In genomic region chr15:45165536-45165935, GRCh38 we compare ENCODE assay signal across 10 cellular contexts. TPM values are rescaled to one million over a fixed set of nuclear protein-coding genes. Genes with fewer than 3 reads are reported as not detected.
A peak's percentile ranks its signal among the peaks of the same experiment; 100 is the strongest.
DNase-seq lines count a peak whose midpoint lies in the region; ATAC-seq and TF ChIP-seq lines count a peak whose summit lies in the region.
"Had no signal": no experiment of that assay in that cellular context is flagged by ENCODE, and none has a peak within 500 bp of the region (broad histone marks: within the 10 kb centered on the region; RNA-seq: fewer than 3 reads in every experiment).

No MANE protein-coding gene starts in this region.

- H3K27me3 ChIP-seq in BE2C: no peaks in the 10 kb centered on the region

- peaks cover 30% of the 10 kb centered on the region for H3K4me1 ChIP-seq in BE2C

- H3K36me3 Mint-ChIP-seq in activated naive CD4-positive, alpha-beta T cell treated with anti-CD3 and anti-CD28 coated beads, Interleukin-2, amount 10 ng/mL, durations not matched to agents 7 days and 5 days: no peaks in the 10 kb centered on the region
- H3K36me3 Mint-ChIP-seq in activated T-helper 17 cell treated with anti-CD3 and anti-CD28 coated beads, Interleukin-2, amount 50 U/mL, for 72 hours (ENCODE audit: low read depth): peaks cover 44% of the 10 kb centered on the region
- H3K36me3 Mint-ChIP-seq in type B pancreatic cell: no peaks in the 10 kb centered on the region

- DNase-seq in activated naive CD4-positive, alpha-beta T cell treated with anti-CD3 and anti-CD28 coated beads, Interleukin-2, amount 10 ng/mL, durations not matched to agents 7 days and 5 days: no peak
- DNase-seq in activated naive CD4-positive, alpha-beta T cell treated with Interleukin-2 at 50 U/mL for 16 hours: no peak
- DNase-seq in myocyte (ENCODE audit: low read depth): peak; percentile 19
- DNase-seq in type B pancreatic cell (ENCODE audit: extremely low spot score, unreplicated experiment): no peak
- no peak for DNase-seq in NCI-H524 (lab: John Stamatoyannopoulos, UW)
- DNase-seq in BE2C: no peak
- no peak for DNase-seq in left lobe of liver (ENCODE audit: low spot score)
- DNase-seq: NCI-H526 had no signal

- peak overlapping the region; percentile 74 for H3K4me3 Mint-ChIP-seq in activated naive CD4-positive, alpha-beta T cell treated with anti-CD3 and anti-CD28 coated beads, Interleukin-2, amount 10 ng/mL, durations not matched to agents 7 days and 5 days
- H3K4me3 Mint-ChIP-seq in activated T-helper 17 cell treated with anti-CD3 and anti-CD28 coated beads, Interleukin-2, amount 50 U/mL, for 72 hours: peak overlapping the region; percentile 76
- peak overlapping the region; percentile 71 for H3K4me3 Mint-ChIP-seq in type B pancreatic cell

- H3K9me3 Mint-ChIP-seq in activated naive CD4-positive, alpha-beta T cell treated with anti-CD3 and anti-CD28 coated beads, Interleukin-2, amount 10 ng/mL, durations not matched to agents 7 days and 5 days: no peaks in the 10 kb centered on the region
- H3K9me3 Mint-ChIP-seq in activated T-helper 17 cell treated with anti-CD3 and anti-CD28 coated beads, Interleukin-2, amount 50 U/mL, for 72 hours: no peaks in the 10 kb centered on the region
- no peaks in the 10 kb centered on the region for H3K9me3 Mint-ChIP-seq in type B pancreatic cell

- peaks cover 21% of the 10 kb centered on the region for H3K4me1 Mint-ChIP-seq in activated naive CD4-positive, alpha-beta T cell treated with anti-CD3 and anti-CD28 coated beads, Interleukin-2, amount 10 ng/mL, durations not matched to agents 7 days and 5 days
- peaks cover 5% of the 10 kb centered on the region for H3K4me1 Mint-ChIP-seq in activated T-helper 17 cell treated with anti-CD3 and anti-CD28 coated beads, Interleukin-2, amount 50 U/mL, for 72 hours
- H3K4me1 Mint-ChIP-seq in type B pancreatic cell (ENCODE audit: unreplicated experiment): peaks cover 10% of the 10 kb centered on the region

- no peaks in the 10 kb centered on the region for H3K9me3 ChIP-seq in BE2C

- H3K36me3 ChIP-seq in BE2C: peaks cover 11% of the 10 kb centered on the region

- H3K27me3 Mint-ChIP-seq in activated naive CD4-positive, alpha-beta T cell treated with anti-CD3 and anti-CD28 coated beads, Interleukin-2, amount 10 ng/mL, durations not matched to agents 7 days and 5 days: no peaks in the 10 kb centered on the region
- no peaks in the 10 kb centered on the region for H3K27me3 Mint-ChIP-seq in activated T-helper 17 cell treated with anti-CD3 and anti-CD28 coated beads, Interleukin-2, amount 50 U/mL, for 72 hours
- H3K27me3 Mint-ChIP-seq in type B pancreatic cell: no peaks in the 10 kb centered on the region

- H3K4me3 ChIP-seq in BE2C (ENCODE audit: low read depth, low read length): no peak overlapping the region

- H3K27ac Mint-ChIP-seq in activated naive CD4-positive, alpha-beta T cell treated with anti-CD3 and anti-CD28 coated beads, Interleukin-2, amount 10 ng/mL, durations not matched to agents 7 days and 5 days: peak overlapping the region; percentile 83
- peak overlapping the region; percentile 68 for H3K27ac Mint-ChIP-seq in activated T-helper 17 cell treated with anti-CD3 and anti-CD28 coated beads, Interleukin-2, amount 50 U/mL, for 72 hours
- peak overlapping the region; percentile 74 for H3K27ac Mint-ChIP-seq in type B pancreatic cell

- CTCF ChIA-PET in activated naive CD4-positive, alpha-beta T cell treated with anti-CD3 and anti-CD28 coated beads, Interleukin-2, amount 10 ng/mL, durations not matched to agents 7 days and 5 days (lab: Charles Lee): interaction anchor here (1.1 to 11.0 kb wide), 2 partner anchors 38 to 47 kb away, joined by 3 to 151 read pairs; no protein-coding TSS in a partner anchor

- no peak for ATAC-seq in activated T-helper 17 cell treated with anti-CD3 and anti-CD28 coated beads, Interleukin-2, amount 50 U/mL, for 72 hours (replicated peaks)
- no peak for ATAC-seq in left lobe of liver

- TF ChIP-seq CTCF in type B pancreatic cell (conservative IDR thresholded peaks at IDR 0.05) (no peak), BE2C (IDR thresholded peaks at IDR 0.05; ENCODE audit: low read depth, low read length) (no peak)

RNA-seq across cellular contexts. Expression of gene SHF, which starts 22.2 kb away (rescaled TPM):
- 100 to 1,000 TPM in 1 of 2 donors, 1 to 10 TPM in 1; 2.7 to 111 TPM for total RNA-seq in activated T-helper 17 cell treated with anti-CD3 and anti-CD28 coated beads, Interleukin-2, amount 50 U/mL, for 72 hours
- total RNA-seq in myocyte (104 and 161 TPM in 2 replicates), type B pancreatic cell (ENCODE audit: low replicate concordance) (10.9 and 29.0 TPM in 2 replicates), left lobe of liver (18.4 TPM)
- 47.7 TPM for polyA plus RNA-seq in myocyte (2012)
- polyA plus RNA-seq in BE2C (2012; ENCODE audit: insufficient read depth, insufficient read length, low read depth): 106 TPM

RNA-seq across cellular contexts. Expression of gene DUOX1, which starts 35.7 kb away (rescaled TPM):
- under 1 TPM; 0.06 to 0.42 TPM for total RNA-seq in activated T-helper 17 cell treated with anti-CD3 and anti-CD28 coated beads, Interleukin-2, amount 50 U/mL, for 72 hours
- not detected in 2 replicates for total RNA-seq in myocyte
- 2.1 TPM for polyA plus RNA-seq in myocyte (2012)
- 5.5 and 11.1 TPM in 2 replicates for total RNA-seq in type B pancreatic cell (ENCODE audit: low replicate concordance)
- polyA plus RNA-seq in BE2C (2012; ENCODE audit: insufficient read depth, insufficient read length, low read depth): 1.4 TPM
- 0.45 TPM for total RNA-seq in left lobe of liver

RNA-seq across cellular contexts. Expression of gene DUOXA1, which starts 35.9 kb away (rescaled TPM):
- total RNA-seq in activated T-helper 17 cell treated with anti-CD3 and anti-CD28 coated beads, Interleukin-2, amount 50 U/mL, for 72 hours: under 1 TPM in 1 of 2 donors, not detected in 1; 0.58 TPM
- total RNA-seq in myocyte (not detected in 2 replicates), type B pancreatic cell (ENCODE audit: low replicate concordance) (3.2 and 9.4 TPM in 2 replicates), left lobe of liver (not detected)
- polyA plus RNA-seq in myocyte (2012): 0.20 TPM
- polyA plus RNA-seq in BE2C (2012; ENCODE audit: insufficient read depth, insufficient read length, low read depth): not detected

RNA-seq across cellular contexts. Expression of gene DUOXA2, which starts 51.4 kb away (rescaled TPM):
- total RNA-seq in activated T-helper 17 cell treated with anti-CD3 and anti-CD28 coated beads, Interleukin-2, amount 50 U/mL, for 72 hours: under 1 TPM in 1 of 2 donors, not detected in 1; 0.13 TPM
- total RNA-seq in myocyte (not detected in 2 replicates), type B pancreatic cell (ENCODE audit: low replicate concordance) (0.17 and 0.52 TPM in 2 replicates), left lobe of liver (not detected)
- not detected for polyA plus RNA-seq in myocyte (2012)
- not detected for polyA plus RNA-seq in BE2C (2012; ENCODE audit: insufficient read depth, insufficient read length, low read depth)
- total RNA-seq: subcutaneous adipose tissue had no signal

RNA-seq across cellular contexts. Expression of gene DUOX2, which starts 51.6 kb away (rescaled TPM):
- total RNA-seq in activated T-helper 17 cell treated with anti-CD3 and anti-CD28 coated beads, Interleukin-2, amount 50 U/mL, for 72 hours: under 1 TPM in 1 of 2 donors, not detected in 1; 0.21 TPM
- total RNA-seq in myocyte: not detected in 2 replicates
- polyA plus RNA-seq in myocyte (2012): 0.03 TPM
- total RNA-seq in type B pancreatic cell (ENCODE audit: low replicate concordance): 3.1 TPM in 2 replicates
- 0.66 TPM for polyA plus RNA-seq in BE2C (2012; ENCODE audit: insufficient read depth, insufficient read length, low read depth)
- 0.10 TPM for total RNA-seq in left lobe of liver
